1 cellular context compared by ENCODE assay signal in the genomic region with DNA sequence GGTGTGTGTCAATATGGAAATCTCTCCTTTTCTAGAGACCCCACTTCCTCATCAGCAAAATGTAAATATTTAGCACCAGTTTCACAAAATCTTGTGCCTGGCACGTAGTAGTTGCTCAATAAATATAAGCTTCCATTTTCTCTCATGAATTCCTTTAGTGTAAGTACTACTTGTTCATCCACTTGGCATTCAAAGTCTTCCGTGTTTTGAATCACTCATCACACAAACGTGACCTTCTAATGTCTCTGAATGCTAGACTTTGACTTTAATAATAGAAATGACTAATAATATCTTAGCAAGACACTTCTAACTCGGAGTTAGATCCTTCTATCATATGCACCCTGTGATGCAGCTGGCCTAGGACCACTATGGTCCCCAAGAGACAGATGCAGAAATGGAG.
TF ChIP-seq lines count a peak whose summit lies in the region.

No MANE protein-coding gene starts in this region.

TF ChIP-seq in SK-N-SH, 30 proteins besides CTCF, POLR2A, EP300 and RAD21 (continued from another document):
- TF ChIP-seq, protein P1, sequence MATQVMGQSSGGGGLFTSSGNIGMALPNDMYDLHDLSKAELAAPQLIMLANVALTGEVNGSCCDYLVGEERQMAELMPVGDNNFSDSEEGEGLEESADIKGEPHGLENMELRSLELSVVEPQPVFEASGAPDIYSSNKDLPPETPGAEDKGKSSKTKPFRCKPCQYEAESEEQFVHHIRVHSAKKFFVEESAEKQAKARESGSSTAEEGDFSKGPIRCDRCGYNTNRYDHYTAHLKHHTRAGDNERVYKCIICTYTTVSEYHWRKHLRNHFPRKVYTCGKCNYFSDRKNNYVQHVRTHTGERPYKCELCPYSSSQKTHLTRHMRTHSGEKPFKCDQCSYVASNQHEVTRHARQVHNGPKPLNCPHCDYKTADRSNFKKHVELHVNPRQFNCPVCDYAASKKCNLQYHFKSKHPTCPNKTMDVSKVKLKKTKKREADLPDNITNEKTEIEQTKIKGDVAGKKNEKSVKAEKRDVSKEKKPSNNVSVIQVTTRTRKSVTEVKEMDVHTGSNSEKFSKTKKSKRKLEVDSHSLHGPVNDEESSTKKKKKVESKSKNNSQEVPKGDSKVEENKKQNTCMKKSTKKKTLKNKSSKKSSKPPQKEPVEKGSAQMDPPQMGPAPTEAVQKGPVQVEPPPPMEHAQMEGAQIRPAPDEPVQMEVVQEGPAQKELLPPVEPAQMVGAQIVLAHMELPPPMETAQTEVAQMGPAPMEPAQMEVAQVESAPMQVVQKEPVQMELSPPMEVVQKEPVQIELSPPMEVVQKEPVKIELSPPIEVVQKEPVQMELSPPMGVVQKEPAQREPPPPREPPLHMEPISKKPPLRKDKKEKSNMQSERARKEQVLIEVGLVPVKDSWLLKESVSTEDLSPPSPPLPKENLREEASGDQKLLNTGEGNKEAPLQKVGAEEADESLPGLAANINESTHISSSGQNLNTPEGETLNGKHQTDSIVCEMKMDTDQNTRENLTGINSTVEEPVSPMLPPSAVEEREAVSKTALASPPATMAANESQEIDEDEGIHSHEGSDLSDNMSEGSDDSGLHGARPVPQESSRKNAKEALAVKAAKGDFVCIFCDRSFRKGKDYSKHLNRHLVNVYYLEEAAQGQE (IDR thresholded peaks at IDR 0.05; ENCODE audit: low read depth, low read length), result no peak
- TF ChIP-seq, protein P2, sequence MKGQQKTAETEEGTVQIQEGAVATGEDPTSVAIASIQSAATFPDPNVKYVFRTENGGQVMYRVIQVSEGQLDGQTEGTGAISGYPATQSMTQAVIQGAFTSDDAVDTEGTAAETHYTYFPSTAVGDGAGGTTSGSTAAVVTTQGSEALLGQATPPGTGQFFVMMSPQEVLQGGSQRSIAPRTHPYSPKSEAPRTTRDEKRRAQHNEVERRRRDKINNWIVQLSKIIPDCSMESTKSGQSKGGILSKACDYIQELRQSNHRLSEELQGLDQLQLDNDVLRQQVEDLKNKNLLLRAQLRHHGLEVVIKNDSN (IDR thresholded peaks at IDR 0.05; ENCODE audit: borderline replicate concordance, low read depth), result no peak
- TF ChIP-seq, protein P3, sequence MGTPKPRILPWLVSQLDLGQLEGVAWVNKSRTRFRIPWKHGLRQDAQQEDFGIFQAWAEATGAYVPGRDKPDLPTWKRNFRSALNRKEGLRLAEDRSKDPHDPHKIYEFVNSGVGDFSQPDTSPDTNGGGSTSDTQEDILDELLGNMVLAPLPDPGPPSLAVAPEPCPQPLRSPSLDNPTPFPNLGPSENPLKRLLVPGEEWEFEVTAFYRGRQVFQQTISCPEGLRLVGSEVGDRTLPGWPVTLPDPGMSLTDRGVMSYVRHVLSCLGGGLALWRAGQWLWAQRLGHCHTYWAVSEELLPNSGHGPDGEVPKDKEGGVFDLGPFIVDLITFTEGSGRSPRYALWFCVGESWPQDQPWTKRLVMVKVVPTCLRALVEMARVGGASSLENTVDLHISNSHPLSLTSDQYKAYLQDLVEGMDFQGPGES (IDR thresholded peaks at IDR 0.05; ENCODE audit: low read depth, low read length), result no peak
- no peak for TF ChIP-seq YY1 (IDR thresholded peaks at IDR 0.05; ENCODE audit: low read depth)
